ENCODE assay signal across 17 cellular contexts in the genomic region with DNA sequence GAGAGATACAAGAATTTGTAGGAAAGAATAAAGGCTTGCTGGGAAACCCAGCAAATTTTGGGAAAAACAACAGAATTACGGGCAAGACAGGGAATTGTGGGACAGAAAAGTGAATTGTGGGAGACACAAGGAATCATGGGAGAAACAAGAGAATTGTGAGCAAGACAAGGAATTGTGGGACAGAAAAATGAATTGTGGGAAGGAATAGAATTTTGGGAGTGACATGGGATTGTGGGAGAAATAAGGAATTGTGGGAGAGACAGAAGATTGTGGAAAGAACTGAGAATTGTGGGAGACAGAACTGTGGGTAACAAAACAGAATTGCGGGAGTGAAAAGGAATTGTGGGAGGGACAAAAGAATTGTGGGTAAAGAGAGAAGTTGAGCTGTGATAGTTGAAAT. TPM values are rescaled to one million over a fixed set of nuclear protein-coding genes. Genes with fewer than 3 reads are reported as not detected.
A peak's percentile ranks its signal among the peaks of the same experiment; 100 is the strongest.
DNase-seq lines count a peak whose midpoint lies in the region; ATAC-seq and TF ChIP-seq lines count a peak whose summit lies in the region.
"Had no signal": no experiment of that assay in that cellular context is flagged by ENCODE, and none has a peak within 500 bp of the region (broad histone marks: within the 10 kb centered on the region; RNA-seq: fewer than 3 reads in every experiment).

No MANE protein-coding gene starts in this region.

- H3K4me3 ChIP-seq in GM12864 (ENCODE audit: low read depth, low read length) (peak overlapping the region; percentile 51; the same call in 1 of the 2 replicates), LNCaP clone FGC (ENCODE audit: low read depth, low read length) (peak overlapping the region; percentile 82), SU-DHL-6 (ENCODE audit: insufficient read depth, low read length, poor library complexity, severe bottlenecking) (peak overlapping the region; percentile 68), neuronal stem cell (ENCODE audit: low read length in 2 of 2) (peak overlapping the region in 1 of 2 donors; percentile 79)
- H3K4me3 ChIP-seq: lung had no signal

- peaks cover 26% of the 10 kb centered on the region for H3K36me3 Mint-ChIP-seq in CD4-positive, alpha-beta T cell (ENCODE audit: low read depth)
- H3K36me3 Mint-ChIP-seq in activated T-helper 2 cell treated with anti-CD3 and anti-CD28 coated beads, Interferon-gamma antibody, Interleukin-2, Interleukin-4, amounts not matched to agents 10 μg/mL and 5 μg/mL and 100 μg/mL, durations not matched to agents 14 hours and 24 hours and 36 hours (ENCODE audit: low read depth): peaks cover 16% of the 10 kb centered on the region
- H3K36me3 Mint-ChIP-seq in progenitor cell of endocrine pancreas (ENCODE audit: insufficient read depth): no peaks in the 10 kb centered on the region

- no peak overlapping the region for H3K4ac ChIP-seq in neuronal stem cell (ENCODE audit: low read length)

- H4K8ac ChIP-seq in neuronal stem cell (ENCODE audit: low read depth, low read length): no peak overlapping the region

- DNase-seq in GM12864 (ENCODE audit: low read depth) (no peak), LNCaP clone FGC (ENCODE audit: low read depth) (no peak), neuronal stem cell (ENCODE audit: low spot score) (no peak), progenitor cell of endocrine pancreas (ENCODE audit: low spot score, unreplicated experiment) (no peak)
- DNase-seq in CD4-positive, alpha-beta T cell: no peak
- no peak for DNase-seq in activated T-helper 2 cell treated with anti-CD3 and anti-CD28 coated beads, Interferon-gamma antibody, Interleukin-2, Interleukin-4, amounts not matched to agents 10 μg/mL and 5 μg/mL and 100 μg/mL, durations not matched to agents 14 hours and 24 hours and 36 hours (ENCODE audit: low spot score)
- DNase-seq: islet precursor cell; NCI-H748 treated with DMSO at 0.1 percent for 48 hours; pancreas; Peyer's patch; small intestine; stimulated activated CD4-positive, alpha-beta T cell treated with anti-CD3 and anti-CD28 coated beads, Interleukin-4, amount 100 ng/mL, for 24 hours; stomach; upper lobe of left lung had no signal

- H3K9me2 ChIP-seq in SU-DHL-6 (replicated peaks; ENCODE audit: insufficient read depth, low read length): no peaks in the 10 kb centered on the region

- no peak overlapping the region for H2BK120ac ChIP-seq in neuronal stem cell (ENCODE audit: low read depth, low read length)

- peaks cover 29% of the 10 kb centered on the region for H3K79me2 ChIP-seq in SU-DHL-6 (ENCODE audit: insufficient read depth, low read length)

- H3K36me3 ChIP-seq in SU-DHL-6 (ENCODE audit: low read length): no peaks in the 10 kb centered on the region
- peaks cover 0 to 28% of the 10 kb centered on the region in 2 donors for H3K36me3 ChIP-seq in neuronal stem cell (replicated peaks in 1 of 2; ENCODE audit: control insufficient read depth in 2 of 2, insufficient read depth in 2 of 2, low read length in 2 of 2)
- H3K36me3 ChIP-seq: breast epithelium, pancreas had no signal

- no peak overlapping the region for H3K18ac ChIP-seq in neuronal stem cell (ENCODE audit: low read length)

- H2AK5ac ChIP-seq in neuronal stem cell (ENCODE audit: low read depth, low read length): no peak overlapping the region

- no peak overlapping the region for H3K4me3 Mint-ChIP-seq in CD4-positive, alpha-beta T cell
- no peak overlapping the region for H3K4me3 Mint-ChIP-seq in activated T-helper 2 cell treated with anti-CD3 and anti-CD28 coated beads, Interferon-gamma antibody, Interleukin-2, Interleukin-4, amounts not matched to agents 10 μg/mL and 5 μg/mL and 100 μg/mL, durations not matched to agents 14 hours and 24 hours and 36 hours (ENCODE audit: low read depth)
- H3K4me3 Mint-ChIP-seq in progenitor cell of endocrine pancreas (ENCODE audit: low read depth): no peak overlapping the region

- peaks cover 2% of the 10 kb centered on the region for H3K79me1 ChIP-seq in neuronal stem cell (ENCODE audit: low read depth, low read length)

- CTCF ChIA-PET in CD4-positive, alpha-beta T cell (lab: Charles Lee): no interaction called here

- no peak overlapping the region for H3K14ac ChIP-seq in neuronal stem cell (ENCODE audit: low read length)

- no peak for ATAC-seq in CD4-positive, alpha-beta T cell (ENCODE audit: poor library complexity)
- ATAC-seq: pancreas had no signal

- H2BK5ac ChIP-seq in neuronal stem cell (ENCODE audit: low read length): no peak overlapping the region

- H3K23ac ChIP-seq in neuronal stem cell (ENCODE audit: low read depth, low read length, poor library complexity): no peak overlapping the region

- H2AFZ ChIP-seq in SU-DHL-6 (ENCODE audit: low read depth, low read length, severe bottlenecking) (no peak overlapping the region), neuronal stem cell (ENCODE audit: low read length) (peak overlapping the region; percentile 49)

- H3K4me2 ChIP-seq in SU-DHL-6 (ENCODE audit: low read depth, low read length, poor library complexity, severe bottlenecking) (peak overlapping the region; percentile 89), neuronal stem cell (ENCODE audit: insufficient read depth, low read length, poor library complexity, severe bottlenecking) (no peak overlapping the region)

- no peaks in the 10 kb centered on the region; the same call in 1 of the 2 replicates for H4K20me1 ChIP-seq in SU-DHL-6 (ENCODE audit: low read depth, low read length)

- H3K27me3 Mint-ChIP-seq in CD4-positive, alpha-beta T cell: no peaks in the 10 kb centered on the region
- no peaks in the 10 kb centered on the region for H3K27me3 Mint-ChIP-seq in activated T-helper 2 cell treated with anti-CD3 and anti-CD28 coated beads, Interferon-gamma antibody, Interleukin-2, Interleukin-4, amounts not matched to agents 10 μg/mL and 5 μg/mL and 100 μg/mL, durations not matched to agents 14 hours and 24 hours and 36 hours (ENCODE audit: low read depth)
- H3K27me3 Mint-ChIP-seq in progenitor cell of endocrine pancreas: no peaks in the 10 kb centered on the region

- no peak for TF ChIP-seq CTCF in GM12864 (IDR thresholded peaks at IDR 0.05; ENCODE audit: low read depth, low read length, missing control alignments)
- TF ChIP-seq CTCF in LNCaP clone FGC (IDR thresholded peaks at IDR 0.05; ENCODE audit: control insufficient read depth, extremely low read depth, insufficient read depth): no peak
- TF ChIP-seq CTCF in SU-DHL-6 (IDR thresholded peaks at IDR 0.05; ENCODE audit: insufficient read depth, low read length, poor library complexity, severe bottlenecking): no peak
- no peak for TF ChIP-seq CTCF in CD4-positive, alpha-beta T cell (IDR thresholded peaks at IDR 0.05)
- TF ChIP-seq CTCF in progenitor cell of endocrine pancreas (IDR thresholded peaks at IDR 0.05; ENCODE audit: unreplicated experiment): no peak

- H3K9me3 Mint-ChIP-seq in CD4-positive, alpha-beta T cell: no peaks in the 10 kb centered on the region
- no peaks in the 10 kb centered on the region for H3K9me3 Mint-ChIP-seq in activated T-helper 2 cell treated with anti-CD3 and anti-CD28 coated beads, Interferon-gamma antibody, Interleukin-2, Interleukin-4, amounts not matched to agents 10 μg/mL and 5 μg/mL and 100 μg/mL, durations not matched to agents 14 hours and 24 hours and 36 hours
- no peaks in the 10 kb centered on the region for H3K9me3 Mint-ChIP-seq in progenitor cell of endocrine pancreas (ENCODE audit: low read depth)

- H3K4me1 Mint-ChIP-seq in CD4-positive, alpha-beta T cell (ENCODE audit: low read depth): peaks cover 8% of the 10 kb centered on the region
- peaks cover 11% of the 10 kb centered on the region for H3K4me1 Mint-ChIP-seq in activated T-helper 2 cell treated with anti-CD3 and anti-CD28 coated beads, Interferon-gamma antibody, Interleukin-2, Interleukin-4, amounts not matched to agents 10 μg/mL and 5 μg/mL and 100 μg/mL, durations not matched to agents 14 hours and 24 hours and 36 hours (ENCODE audit: low read depth)
- H3K4me1 Mint-ChIP-seq in progenitor cell of endocrine pancreas (ENCODE audit: low read depth): peaks cover 5% of the 10 kb centered on the region

- intact Hi-C loops in CD4-positive, alpha-beta T cell (cut with DNase I, micrococcal nuclease): loop anchor here in 1 of 2 experiments (5.0 to 10.0 kb wide), 3 partner anchors 645 to 1093 kb away; a partner anchor contains a TSS
- intact Hi-C loops in activated T-helper 2 cell treated with anti-CD3 and anti-CD28 coated beads, Interferon-gamma antibody, Interleukin-2, Interleukin-4, amounts not matched to agents 10 μg/mL and 5 μg/mL and 100 μg/mL, durations not matched to agents 14 hours and 24 hours and 36 hours (cut with micrococcal nuclease): loop anchor here (10.0 kb wide), 1 partner anchor 645 kb away; a partner anchor contains a TSS

- POLR2A ChIA-PET in CD4-positive, alpha-beta T cell (lab: Charles Lee): no interaction called here

- H3K27ac Mint-ChIP-seq in CD4-positive, alpha-beta T cell: no peak overlapping the region
- no peak overlapping the region for H3K27ac Mint-ChIP-seq in activated T-helper 2 cell treated with anti-CD3 and anti-CD28 coated beads, Interferon-gamma antibody, Interleukin-2, Interleukin-4, amounts not matched to agents 10 μg/mL and 5 μg/mL and 100 μg/mL, durations not matched to agents 14 hours and 24 hours and 36 hours
- H3K27ac Mint-ChIP-seq in progenitor cell of endocrine pancreas: no peak overlapping the region

- no peak overlapping the region for H4K91ac ChIP-seq in neuronal stem cell (ENCODE audit: low read depth, low read length, poor library complexity)

- H3K4me1 ChIP-seq in neuronal stem cell (ENCODE audit: control insufficient read depth in 2 of 2, insufficient read depth in 1 of 2, low read depth in 1 of 2, low read length in 2 of 2): peaks cover 0 to 2% of the 10 kb centered on the region in 2 donors
- H3K4me1 ChIP-seq: breast epithelium, pancreas had no signal

- H2BK12ac ChIP-seq in neuronal stem cell (ENCODE audit: low read length): no peak overlapping the region

- H3K27ac ChIP-seq in SU-DHL-6 (ENCODE audit: low read depth, low read length) (no peak overlapping the region), neuronal stem cell (replicated peaks; ENCODE audit: low read length) (no peak overlapping the region)
- H3K27ac ChIP-seq in CD4-positive, alpha-beta T cell (ENCODE audit: low read depth, low read length): no peak overlapping the region
- H3K27ac ChIP-seq: breast epithelium, pancreas, Peyer's patch had no signal

- WGBS in neuronal stem cell (ENCODE audit: extremely low coverage in 2 of 2, insufficient read length in 2 of 2, insufficient replicate concordance in 1 of 2), 2 donors: no CpG with 5 or more reads among the region's 2 CpGs

- no peaks in the 10 kb centered on the region for H3F3A ChIP-seq in SU-DHL-6 (ENCODE audit: insufficient read depth)

- H3K27me3 ChIP-seq in SU-DHL-6 (ENCODE audit: low read length) (no peaks in the 10 kb centered on the region), neuronal stem cell (ENCODE audit: control insufficient read depth in 3 of 3, insufficient read depth in 3 of 3, low read depth in 1 of 3, low read length in 3 of 3) (no peaks in the 10 kb centered on the region)
- no peaks in the 10 kb centered on the region for H3K27me3 ChIP-seq in CD4-positive, alpha-beta T cell (ENCODE audit: control insufficient read depth, insufficient read depth, low read length)
- H3K27me3 ChIP-seq: Peyer's patch, stomach, upper lobe of left lung had no signal

- peak overlapping the region; percentile 93 for H3K9ac ChIP-seq in SU-DHL-6 (ENCODE audit: low read length)
- no peak overlapping the region for H3K9ac ChIP-seq in neuronal stem cell (ENCODE audit: low read depth, low read length, poor library complexity)

- H2BK15ac ChIP-seq in neuronal stem cell (ENCODE audit: low read length): no peak overlapping the region

- H3K9me3 ChIP-seq in SU-DHL-6 (ENCODE audit: insufficient read depth, low read length) (no peaks in the 10 kb centered on the region), neuronal stem cell (replicated peaks in 1 of 2; ENCODE audit: control insufficient read depth in 2 of 2, insufficient read depth in 1 of 2, low read depth in 1 of 2, low read length in 2 of 2) (no peaks in the 10 kb centered on the region)
- no peaks in the 10 kb centered on the region for H3K9me3 ChIP-seq in CD4-positive, alpha-beta T cell (ENCODE audit: control insufficient read depth, low read length)
- H3K9me3 ChIP-seq: breast epithelium, pancreas, Peyer's patch, stomach, upper lobe of left lung had no signal

RNA-seq across cellular contexts. Expression of a gene that starts 1.2 kb away (rescaled TPM):
- polyA plus RNA-seq in neuronal stem cell (2013, experiment 1 of 2): 20.8 TPM
- 19.9 TPM for polyA plus RNA-seq in neuronal stem cell (2013, experiment 2 of 2)
- 1 to 10 TPM; 7.3 to 7.7 TPM for total RNA-seq in CD4-positive, alpha-beta T cell
- 24.4 and 26.1 TPM in 2 replicates for total RNA-seq in activated T-helper 2 cell treated with anti-CD3 and anti-CD28 coated beads, Interferon-gamma antibody, Interleukin-2, Interleukin-4, amounts not matched to agents 10 μg/mL and 5 μg/mL and 100 μg/mL, durations not matched to agents 14 hours and 24 hours and 36 hours
- total RNA-seq in progenitor cell of endocrine pancreas: 19.3 and 20.9 TPM in 2 replicates
